8 cellular contexts compared by ENCODE assay signal in the genomic region with DNA sequence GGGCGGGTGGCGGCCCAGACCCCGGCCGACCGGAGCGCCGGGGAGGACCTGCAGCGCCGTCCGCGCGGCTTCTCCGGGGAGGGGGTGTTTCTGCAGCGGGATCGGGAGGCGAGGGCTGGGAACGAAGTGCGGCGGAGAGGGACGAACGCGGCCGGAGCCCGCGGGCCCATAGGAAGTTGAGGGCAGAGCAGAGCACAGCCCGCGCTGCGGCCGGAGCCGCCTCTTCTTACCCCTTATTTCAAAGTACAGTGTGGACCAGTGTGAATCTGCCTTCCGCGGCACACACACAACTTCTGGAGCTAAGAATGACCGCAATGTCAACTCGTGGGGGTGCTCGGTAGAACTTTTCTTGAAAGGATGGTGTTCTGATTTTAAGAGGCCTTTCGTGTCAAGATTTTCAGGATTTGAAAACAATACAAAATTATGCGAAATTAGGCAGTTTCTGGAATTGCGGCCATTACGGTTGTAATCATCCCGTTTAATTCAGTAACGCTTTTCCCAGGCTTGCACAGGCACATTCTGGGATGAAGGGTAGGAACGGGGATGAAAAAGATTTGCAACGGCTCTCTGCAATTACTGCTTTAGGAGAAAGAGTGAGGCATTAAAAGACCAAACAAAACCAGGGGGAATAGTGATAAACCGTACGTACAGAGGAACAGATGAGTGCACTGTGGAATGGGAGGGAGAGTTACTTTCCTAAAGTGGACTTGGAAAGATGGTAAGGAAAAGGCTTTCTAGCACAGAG. TPM values are rescaled to one million over a fixed set of nuclear protein-coding genes. Genes with fewer than 3 reads are reported as not detected.
DNase-seq lines count a peak whose midpoint lies in the region; ATAC-seq and TF ChIP-seq lines count a peak whose summit lies in the region.

No MANE protein-coding gene starts in this region.

- peak; percentile 63 for TF ChIP-seq POLR2A in right lobe of liver (IDR thresholded peaks at IDR 0.05)

- H3K27ac ChIP-seq in dorsolateral prefrontal cortex (peak overlapping the region; percentile 49 to 99 (median 97)), right lobe of liver (peak overlapping the region; percentile 92 to 93 (median 92))

- H3K9me3 ChIP-seq in right lobe of liver = no peaks in the 10 kb centered on the region

- TF ChIP-seq CTCF in dorsolateral prefrontal cortex (IDR thresholded peaks at IDR 0.05 in 54 of 56, conservative IDR thresholded peaks at IDR 0.05 in 2 of 56; ENCODE audit: low read depth in 1 of 56, partially characterized antibody in 56 of 56) (peak in 1 of 56 donors; percentile 18), right lobe of liver (IDR thresholded peaks at IDR 0.05) (no peak)

- peaks cover 0 to 9% (median 4%) of the 10 kb centered on the region in 4 donors for H3K4me1 ChIP-seq in right lobe of liver

- peak; percentile 61 for DNase-seq in NK-92 treated with Interleukin-12 subunit alpha and Interleukin-12 subunit beta, amount 100 ng/mL, for 24 hours (lab: John Stamatoyannopoulos, UW)
- DNase-seq in NK-92 (lab: John Stamatoyannopoulos, UW; ENCODE audit: unreplicated experiment) (no peak), NAMALWA (ENCODE audit: low spot score) (peak; percentile 86), dorsolateral prefrontal cortex (peak; percentile 23 to 71 (median 46)), right lobe of liver (peak; percentile 70 to 84 (median 71))
- DNase-seq in stimulated activated CD4-positive, alpha-beta T cell treated with anti-CD3 and anti-CD28 coated beads, TNF-alpha, amount 100 ng/mL, for 48 hours (ENCODE audit: low read depth in 3 of 3) = peak in 2 of 3 donors; percentile 10 to 18

- no peaks in the 10 kb centered on the region for H3K36me3 ChIP-seq in right lobe of liver

- ATAC-seq in HG02571 (IDR thresholded peaks at IDR 0.05; ENCODE audit: unreplicated experiment) (peak; percentile 32), right lobe of liver (peak; percentile 33 to 62 (median 38))
- ATAC-seq in activated CD4-positive, CD25-positive, alpha-beta regulatory T cell treated with anti-CD3 and anti-CD28 coated beads, Interleukin-2, amount 50 U/mL, for 24 hours = peak; percentile 1 to 6

- no peaks in the 10 kb centered on the region for H3K27me3 ChIP-seq in dorsolateral prefrontal cortex
- no peaks in the 10 kb centered on the region for H3K27me3 ChIP-seq in right lobe of liver

- H3K4me3 ChIP-seq in dorsolateral prefrontal cortex (peak overlapping the region; percentile 46 to 95 (median 80)), right lobe of liver (peak overlapping the region; percentile 67 to 81 (median 72))

- WGBS in right lobe of liver (ENCODE audit: insufficient coverage, low coverage, low lambda C conversion rate, missing lambda C conversion rate) = 0% methylated on average over 15 of the region's 45 CpGs

- intact Hi-C loops in dorsolateral prefrontal cortex (cut with DNase I) (loop anchor here (5.0 to 10.0 kb wide), 2 partner anchors 233 to 236 kb away; a partner anchor contains a TSS), right lobe of liver (cut with DNase I) (no loop called here)

RNA-seq across cellular contexts. Expression of a gene that starts 0.8 kb away (rescaled TPM):
- 10 to 100 TPM; 26.7 to 60.8 (median 44.2) TPM for total RNA-seq in dorsolateral prefrontal cortex
- total RNA-seq in right lobe of liver = 10 to 100 TPM in 5 of 6 experiments, 1 to 10 TPM in 1; 9.6 to 12.8 (median 11.4) TPM

Comparison
In these comparisons a context has a peak if more than half of its experiments do, and no peak if none do; other contexts are left out.
1. intact Hi-C loops: an anchor here in dorsolateral prefrontal cortex (5.0 to 10.0 kb wide); none called in right lobe of liver.